Comparison of ENCODE assay signal across 30 cellular contexts in genomic region chr16:57202095-57202886, GRCh38.
"Had no signal": no experiment of that assay in that cellular context is flagged by ENCODE, and none has a peak within 500 bp of the region (broad histone marks: within the 10 kb centered on the region; RNA-seq: fewer than 3 reads in every experiment).

No MANE protein-coding gene starts in this region.

- H3K4me3 ChIP-seq: cardiac muscle cell, K562, PC-9 had no signal

- H3K27ac Mint-ChIP-seq: activated CD4-positive, alpha-beta memory T cell treated with anti-CD3 and anti-CD28 coated beads, Interleukin-2, amount 10 ng/mL, durations not matched to agents 7 days and 5 days; activated CD8-positive, alpha-beta memory T cell treated with anti-CD3 and anti-CD28 coated beads, Interleukin-2, amount 10 ng/mL, durations not matched to agents 7 days and 5 days; activated naive CD4-positive, alpha-beta T cell treated with anti-CD3 and anti-CD28 coated beads, Interleukin-2, amount 10 ng/mL, durations not matched to agents 7 days and 5 days; activated naive CD8-positive, alpha-beta T cell treated with anti-CD3 and anti-CD28 coated beads, Interleukin-2, amount 10 ng/mL, durations not matched to agents 7 days and 5 days had no signal

- H3K27me3 ChIP-seq: brain microvascular endothelial cell, cardiac muscle cell had no signal

- H3K4me2 ChIP-seq: PC-9 had no signal

- H2AFZ ChIP-seq: PC-9 had no signal

- H3K9me3 Mint-ChIP-seq: activated CD4-positive, alpha-beta memory T cell treated with anti-CD3 and anti-CD28 coated beads, Interleukin-2, amount 10 ng/mL, durations not matched to agents 7 days and 5 days; activated naive CD4-positive, alpha-beta T cell treated with anti-CD3 and anti-CD28 coated beads, Interleukin-2, amount 10 ng/mL, durations not matched to agents 7 days and 5 days; activated naive CD8-positive, alpha-beta T cell treated with anti-CD3 and anti-CD28 coated beads, Interleukin-2, amount 10 ng/mL, durations not matched to agents 7 days and 5 days; central memory CD8-positive, alpha-beta T cell had no signal

- H3K4me1 Mint-ChIP-seq: activated CD4-positive, alpha-beta memory T cell treated with anti-CD3 and anti-CD28 coated beads, Interleukin-2, amount 10 ng/mL, durations not matched to agents 7 days and 5 days; activated CD8-positive, alpha-beta memory T cell treated with anti-CD3 and anti-CD28 coated beads, Interleukin-2, amount 10 ng/mL, durations not matched to agents 7 days and 5 days; activated naive CD4-positive, alpha-beta T cell treated with anti-CD3 and anti-CD28 coated beads, Interleukin-2, amount 10 ng/mL, durations not matched to agents 7 days and 5 days had no signal

- DNase-seq: activated CD4-positive, alpha-beta memory T cell treated with anti-CD3 and anti-CD28 coated beads, Interleukin-2, amount 10 ng/mL, durations not matched to agents 7 days and 5 days; activated CD4-positive, alpha-beta T cell treated with anti-CD3 and anti-CD28 coated beads for 1 hour; activated CD4-positive, alpha-beta T cell treated with anti-CD3 and anti-CD28 coated beads for 48 hours; activated CD4-positive, CD25-positive, alpha-beta regulatory T cell; activated CD8-positive, alpha-beta memory T cell treated with anti-CD3 and anti-CD28 coated beads for 24 hours; activated CD8-positive, alpha-beta memory T cell treated with anti-CD3 and anti-CD28 coated beads, Interleukin-2, amount 10 ng/mL, durations not matched to agents 7 days and 5 days; activated CD8-positive, alpha-beta memory T cell treated with anti-CD3 and anti-CD28 coated beads, Interleukin-2, amount 50 U/mL, for 48 hours; activated effector memory CD4-positive, alpha-beta T cell treated with Interleukin-2 at 50 U/mL for 16 hours; activated naive CD4-positive, alpha-beta T cell treated with anti-CD3 and anti-CD28 coated beads, Interleukin-2, amount 10 ng/mL, durations not matched to agents 7 days and 5 days; activated naive CD8-positive, alpha-beta T cell treated with anti-CD3 and anti-CD28 coated beads, Interleukin-2, amount 10 ng/mL, durations not matched to agents 7 days and 5 days; activated T-cell treated with anti-CD3 and anti-CD28 coated beads, Interleukin-2, amount 50 U/mL, for 48 hours; brain microvascular endothelial cell; NCI-H1048; NCI-H1105 treated with DMSO at 0.1 percent for 48 hours; NCI-H1436; NCI-H1694; NCI-H1930; NCI-H345; NCI-H524 treated with DMSO at 0.1 percent for 48 hours; PC-9; SIG-M5; T1000; WERI-Rb-1 had no signal

- FAIRE-seq: K562, RCC 7860 had no signal

- H3K27me3 Mint-ChIP-seq: activated CD4-positive, alpha-beta memory T cell treated with anti-CD3 and anti-CD28 coated beads, Interleukin-2, amount 10 ng/mL, durations not matched to agents 7 days and 5 days; activated CD8-positive, alpha-beta memory T cell treated with anti-CD3 and anti-CD28 coated beads, Interleukin-2, amount 10 ng/mL, durations not matched to agents 7 days and 5 days; activated naive CD4-positive, alpha-beta T cell treated with anti-CD3 and anti-CD28 coated beads, Interleukin-2, amount 10 ng/mL, durations not matched to agents 7 days and 5 days; activated naive CD8-positive, alpha-beta T cell treated with anti-CD3 and anti-CD28 coated beads, Interleukin-2, amount 10 ng/mL, durations not matched to agents 7 days and 5 days; central memory CD8-positive, alpha-beta T cell had no signal

- H3K27ac ChIP-seq: brain microvascular endothelial cell, cardiac muscle cell, PC-9, RWPE1, WERI-Rb-1 had no signal

- H3K4me3 Mint-ChIP-seq: activated CD4-positive, alpha-beta memory T cell treated with anti-CD3 and anti-CD28 coated beads, Interleukin-2, amount 10 ng/mL, durations not matched to agents 7 days and 5 days; activated CD8-positive, alpha-beta memory T cell treated with anti-CD3 and anti-CD28 coated beads, Interleukin-2, amount 10 ng/mL, durations not matched to agents 7 days and 5 days; activated naive CD4-positive, alpha-beta T cell treated with anti-CD3 and anti-CD28 coated beads, Interleukin-2, amount 10 ng/mL, durations not matched to agents 7 days and 5 days; activated naive CD8-positive, alpha-beta T cell treated with anti-CD3 and anti-CD28 coated beads, Interleukin-2, amount 10 ng/mL, durations not matched to agents 7 days and 5 days; central memory CD8-positive, alpha-beta T cell had no signal

- ATAC-seq: activated CD8-positive, alpha-beta memory T cell treated with anti-CD3 and anti-CD28 coated beads, Interleukin-2, amount 10 ng/mL, durations not matched to agents 7 days and 5 days; K562; Right ventricle myocardium inferior; SK-N-SH treated with all-trans-retinoic acid at 6 μM for 48 hours had no signal
